In the genomic region with DNA sequence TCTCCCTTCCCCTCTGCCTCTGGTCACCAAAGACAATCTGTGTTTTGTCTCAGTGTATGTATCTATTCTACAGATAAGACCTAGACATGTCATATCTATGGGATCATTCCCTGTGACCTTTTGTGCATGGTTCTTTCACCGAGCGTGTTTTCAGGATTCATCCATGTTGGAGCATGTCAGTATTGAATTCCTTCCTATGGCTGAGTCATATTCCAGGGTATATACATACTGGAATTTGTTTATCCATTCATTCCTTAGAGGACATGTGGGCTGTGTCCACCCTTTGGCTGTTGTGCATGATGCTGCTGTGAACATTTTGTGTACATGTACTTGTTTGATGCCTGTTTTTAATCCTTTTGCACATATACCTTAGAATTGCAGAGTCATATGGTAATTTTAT, we compare ENCODE assay signal across 17 cellular contexts.
A peak's percentile ranks its signal among the peaks of the same experiment; 100 is the strongest.
DNase-seq lines count a peak whose midpoint lies in the region; ATAC-seq and TF ChIP-seq lines count a peak whose summit lies in the region.
"Had no signal": no experiment of that assay in that cellular context is flagged by ENCODE, and none has a peak within 500 bp of the region (broad histone marks: within the 10 kb centered on the region; RNA-seq: fewer than 3 reads in every experiment).

No MANE protein-coding gene starts in this region.

- no TSS peak for BruUV-seq in IMR-90 (replicated peaks; lab: Mats Ljungman, UMichigan)

- no peak overlapping the region for H2AFZ ChIP-seq in IMR-90 (replicated peaks; ENCODE audit: low read length, poor library complexity)
- no peak overlapping the region for H2AFZ ChIP-seq in H9 (ENCODE audit: low read length)

- no peak overlapping the region for H2BK5ac ChIP-seq in IMR-90 (ENCODE audit: low read depth, low read length, poor library complexity, severe bottlenecking)
- no peak overlapping the region for H2BK5ac ChIP-seq in H9 (ENCODE audit: insufficient read length, low read length)

- no peak overlapping the region for H2BK12ac ChIP-seq in H9 (ENCODE audit: insufficient read length, low read depth, low read length)

- H3K4me3 Mint-ChIP-seq in H9 = no peak overlapping the region
- H3K4me3 Mint-ChIP-seq: CD14-positive monocyte had no signal

- no peak overlapping the region for H3K4me3 ChIP-seq in IMR-90 (ENCODE audit: insufficient read depth, low read depth, low read length)
- H3K4me3 ChIP-seq: MG63 had no signal

- H3K14ac ChIP-seq in IMR-90 (replicated peaks; ENCODE audit: low read depth, low read length) (no peak overlapping the region), H9 (ENCODE audit: insufficient read depth, low read length) (no peak overlapping the region)

- no peak overlapping the region for H2BK15ac ChIP-seq in IMR-90 (ENCODE audit: low read depth, low read length)
- H2BK15ac ChIP-seq in H9 (ENCODE audit: low read depth, low read length) = no peak overlapping the region

- intact Hi-C loops in IMR-90 (cut with micrococcal nuclease) = no loop called here

- H3K79me1 ChIP-seq in IMR-90 (ENCODE audit: low read depth in 1 of 2, low read length in 2 of 2) (no peaks in the 10 kb centered on the region), H9 (ENCODE audit: insufficient read depth, low read depth, low read length, poor library complexity, severe bottlenecking) (no peaks in the 10 kb centered on the region)

- no peak overlapping the region for H3T11ph ChIP-seq in H9 (ENCODE audit: low read length)

- H3K4me1 ChIP-seq in IMR-90 (ENCODE audit: control insufficient read depth, insufficient read depth, low read length) (no peaks in the 10 kb centered on the region), foreskin keratinocyte (peaks cover 7% of the 10 kb centered on the region), H9 (ENCODE audit: insufficient read depth, low read length) (no peaks in the 10 kb centered on the region)

- H4K91ac ChIP-seq in IMR-90 (ENCODE audit: insufficient read depth, low read depth, low read length) (no peak overlapping the region), H9 (ENCODE audit: insufficient read length, low read depth, low read length) (no peak overlapping the region)

- no peaks in the 10 kb centered on the region for H4K20me1 ChIP-seq in IMR-90 (ENCODE audit: insufficient read depth, low read length)
- H4K20me1 ChIP-seq in H9 (ENCODE audit: control insufficient read depth, insufficient read depth, insufficient read length) = no peaks in the 10 kb centered on the region

- H3K9ac ChIP-seq in IMR-90 (ENCODE audit: low read depth, low read length) = no peak overlapping the region
- no peak overlapping the region for H3K9ac ChIP-seq in H9 (ENCODE audit: extremely low read depth, insufficient read length, low read length)

- in situ Hi-C loops in IMR-90 (cut with MboI; ENCODE audit: low sequenced_read_pairs) = no loop called here

- dilution Hi-C loops in IMR-90 (cut with HindIII; ENCODE audit: low sequenced_read_pairs, unreplicated experiment) = no loop called here

- H3K4ac ChIP-seq in IMR-90 (ENCODE audit: low read depth, low read length) (no peak overlapping the region), H9 (ENCODE audit: low read depth, low read length) (no peak overlapping the region)

- TF ChIP-seq RAD21 in IMR-90 (IDR thresholded peaks at IDR 0.05; ENCODE audit: low read length) = no peak

- no peaks in the 10 kb centered on the region; a peak in 1 of 7 replicates for H3K36me3 Mint-ChIP-seq in H9 (ENCODE audit: insufficient read depth in 1 of 3, low read depth in 3 of 3)
- H3K36me3 Mint-ChIP-seq: CD14-positive monocyte had no signal

- DNase-seq in EH (ENCODE audit: low read depth) = peak; percentile 13
- peak; percentile 4 for DNase-seq in IMR-90
- peak; percentile 64 to 81 for DNase-seq in foreskin keratinocyte
- no peak for DNase-seq in stimulated activated CD4-positive, alpha-beta T cell treated with anti-CD3 and anti-CD28 coated beads, Interleukin-15, amount 100 ng/mL, for 24 hours
- DNase-seq in H9 = no peak
- no peak for DNase-seq in activated T-cell treated with anti-CD3 and anti-CD28 coated beads, Interleukin-2, amount 50 U/mL, for 1 hour
- DNase-seq: DMS79, Kasumi-1, MG63, NCI-H1417 treated with DMSO at 0.1 percent for 48 hours, NCI-H187, NCI-H446, NCI-H526, Right ventricle myocardium superior had no signal

- H4K8ac ChIP-seq in IMR-90 (ENCODE audit: low read depth in 2 of 2, low read length in 2 of 2) (no peak overlapping the region), H9 (replicated peaks; ENCODE audit: insufficient read length, low read depth, low read length) (no peak overlapping the region)

- H3K27me3 ChIP-seq in IMR-90 (ENCODE audit: control insufficient read depth, insufficient read depth, low read length) (peaks cover 9% of the 10 kb centered on the region), foreskin keratinocyte (peaks cover 15% of the 10 kb centered on the region), H9 (ENCODE audit: insufficient read depth, low read length) (no peaks in the 10 kb centered on the region)
- H3K27me3 ChIP-seq: MG63 had no signal

- H3K9me3 ChIP-seq in IMR-90 (ENCODE audit: control insufficient read depth, insufficient read depth, low read length) (no peaks in the 10 kb centered on the region), H9 (ENCODE audit: control insufficient read depth, low read depth, low read length) (no peaks in the 10 kb centered on the region)
- H3K9me3 ChIP-seq: MG63 had no signal

- peaks cover 2 to 6% of the 10 kb centered on the region in 2 experiments for H3K4me1 Mint-ChIP-seq in H9
- H3K4me1 Mint-ChIP-seq: CD14-positive monocyte had no signal

- H2AK9ac ChIP-seq in IMR-90 (replicated peaks; ENCODE audit: low read depth, low read length, poor library complexity) = no peak overlapping the region

- no peaks in the 10 kb centered on the region for H3K23me2 ChIP-seq in H9 (ENCODE audit: insufficient read length, low read depth, low read length, poor library complexity, severe bottlenecking)

- TF ChIP-seq POLR2A in IMR-90 (IDR thresholded peaks at IDR 0.05; ENCODE audit: low read depth, low read length) = no peak

- H3K9me1 ChIP-seq in IMR-90 (ENCODE audit: insufficient read depth, low read length) = no peaks in the 10 kb centered on the region

- no peak overlapping the region for H3K23ac ChIP-seq in IMR-90 (ENCODE audit: low read depth, low read length)
- no peak overlapping the region for H3K23ac ChIP-seq in H9 (ENCODE audit: insufficient read length, low read depth, low read length)

- H2AK5ac ChIP-seq in IMR-90 (ENCODE audit: low read depth, low read length) (no peak overlapping the region), H9 (ENCODE audit: insufficient read length, low read length) (no peak overlapping the region)

- H2BK120ac ChIP-seq in IMR-90 (ENCODE audit: low read depth, low read length) (no peak overlapping the region), H9 (ENCODE audit: low read depth, low read length, poor library complexity, severe bottlenecking) (no peak overlapping the region)

- H3K18ac ChIP-seq in IMR-90 (ENCODE audit: low read depth, low read length) (no peak overlapping the region), H9 (ENCODE audit: insufficient read length, low read depth, low read length) (no peak overlapping the region)

- H3K36me3 ChIP-seq in IMR-90 (ENCODE audit: control insufficient read depth, insufficient read depth, low read length) = no peaks in the 10 kb centered on the region
- H3K36me3 ChIP-seq: MG63 had no signal

- H3K56ac ChIP-seq in IMR-90 (ENCODE audit: extremely low read depth, insufficient read depth, low read length) (no peak overlapping the region), H9 (ENCODE audit: insufficient read length, low read depth, low read length) (no peak overlapping the region)

- no peak overlapping the region for H4K5ac ChIP-seq in IMR-90 (ENCODE audit: low read depth, low read length)
- H4K5ac ChIP-seq in H9 (ENCODE audit: insufficient read length, low read depth, low read length) = no peak overlapping the region

- no peaks in the 10 kb centered on the region; the same call in 1 of the 2 replicates for H3K27me3 Mint-ChIP-seq in H9 (ENCODE audit: low read depth)

- H3K27ac Mint-ChIP-seq in H9 = no peak overlapping the region
- H3K27ac Mint-ChIP-seq: CD14-positive monocyte had no signal

- no peak for ATAC-seq in IMR-90 (ENCODE audit: low read depth)
- ATAC-seq in foreskin keratinocyte = peak; percentile 72
- ATAC-seq: HCT116 had no signal

- H3K27ac ChIP-seq in IMR-90 (ENCODE audit: insufficient read depth, low read length) = no peak overlapping the region
- H3K27ac ChIP-seq in cingulate gyrus (ENCODE audit: low read depth, low read length) = peak overlapping the region; percentile 0
- no peak overlapping the region for H3K27ac ChIP-seq in foreskin keratinocyte
- H3K27ac ChIP-seq in H9 (ENCODE audit: insufficient read length, low read depth, low read length) = no peak overlapping the region

- POLR2A ChIA-PET in IMR-90 (lab: Charles Lee; ENCODE audit: unreplicated experiment) = no interaction called here

- no peaks in the 10 kb centered on the region for H3K9me3 Mint-ChIP-seq in H9
- H3K9me3 Mint-ChIP-seq: CD14-positive monocyte had no signal

- H3K79me2 ChIP-seq in H9 (ENCODE audit: insufficient read depth, low read length) = no peaks in the 10 kb centered on the region

- TF ChIP-seq CTCF in IMR-90 (conservative IDR thresholded peaks at IDR 0.05; ENCODE audit: low read depth, low read length) = no peak
- no peak for TF ChIP-seq CTCF in foreskin keratinocyte (conservative IDR thresholded peaks at IDR 0.05)
- no peak for TF ChIP-seq CTCF in H9 (conservative IDR thresholded peaks at IDR 0.05)

- no peak overlapping the region for H2BK20ac ChIP-seq in IMR-90 (ENCODE audit: low read depth, low read length)
- no peak overlapping the region for H2BK20ac ChIP-seq in H9 (ENCODE audit: low read depth, low read length, poor library complexity, severe bottlenecking)

- no peak overlapping the region for H3K4me2 ChIP-seq in IMR-90 (ENCODE audit: low read depth, low read length)
- no peak overlapping the region for H3K4me2 ChIP-seq in H9 (ENCODE audit: insufficient read depth, insufficient read length, low read length)

- CTCF ChIA-PET in IMR-90 (lab: Yijun Ruan, JAX) = no interaction called here

- WGBS in IMR-90 (ENCODE audit: extremely low coverage in 2 of 2, insufficient read length in 1 of 2), 2 experiments = no CpG with 5 or more reads among the region's 2 CpGs
- WGBS in H9 (ENCODE audit: extremely low coverage, insufficient read length, low lambda C conversion rate) = no CpG with 5 or more reads among the region's 2 CpGs

TF ChIP-seq in IMR-90, 13 proteins besides CTCF, POLR2A, EP300 and RAD21 (continues in another document):
- TF ChIP-seq MAZ (IDR thresholded peaks at IDR 0.05; ENCODE audit: borderline replicate concordance, low read depth, low read length) (no peak), FOS (IDR thresholded peaks at IDR 0.05; ENCODE audit: low read depth, low read length) (no peak), SMC3 (IDR thresholded peaks at IDR 0.05; ENCODE audit: low read depth, low read length) (no peak), RCOR1 (IDR thresholded peaks at IDR 0.05; ENCODE audit: insufficient replicate concordance, low read length) (no peak), MAFK (IDR thresholded peaks at IDR 0.05; ENCODE audit: low read depth, low read length) (no peak), RFX5 (IDR thresholded peaks at IDR 0.05; ENCODE audit: low read depth, low read length) (no peak)

Comparison
In these comparisons a context has a peak if more than half of its experiments do, and no peak if none do; other contexts are left out.
1. DNase-seq: peak in EH (single experiment), IMR-90 (single experiment) and foreskin keratinocyte (2 of 2); none in stimulated activated CD4-positive, alpha-beta T cell treated with anti-CD3 and anti-CD28 coated beads, Interleukin-15, amount 100 ng/mL, for 24 hours (single experiment), H9 (single experiment) and activated T-cell treated with anti-CD3 and anti-CD28 coated beads, Interleukin-2, amount 50 U/mL, for 1 hour (single experiment).